ENCODE assay signal across 8 cellular contexts in the genomic region with DNA sequence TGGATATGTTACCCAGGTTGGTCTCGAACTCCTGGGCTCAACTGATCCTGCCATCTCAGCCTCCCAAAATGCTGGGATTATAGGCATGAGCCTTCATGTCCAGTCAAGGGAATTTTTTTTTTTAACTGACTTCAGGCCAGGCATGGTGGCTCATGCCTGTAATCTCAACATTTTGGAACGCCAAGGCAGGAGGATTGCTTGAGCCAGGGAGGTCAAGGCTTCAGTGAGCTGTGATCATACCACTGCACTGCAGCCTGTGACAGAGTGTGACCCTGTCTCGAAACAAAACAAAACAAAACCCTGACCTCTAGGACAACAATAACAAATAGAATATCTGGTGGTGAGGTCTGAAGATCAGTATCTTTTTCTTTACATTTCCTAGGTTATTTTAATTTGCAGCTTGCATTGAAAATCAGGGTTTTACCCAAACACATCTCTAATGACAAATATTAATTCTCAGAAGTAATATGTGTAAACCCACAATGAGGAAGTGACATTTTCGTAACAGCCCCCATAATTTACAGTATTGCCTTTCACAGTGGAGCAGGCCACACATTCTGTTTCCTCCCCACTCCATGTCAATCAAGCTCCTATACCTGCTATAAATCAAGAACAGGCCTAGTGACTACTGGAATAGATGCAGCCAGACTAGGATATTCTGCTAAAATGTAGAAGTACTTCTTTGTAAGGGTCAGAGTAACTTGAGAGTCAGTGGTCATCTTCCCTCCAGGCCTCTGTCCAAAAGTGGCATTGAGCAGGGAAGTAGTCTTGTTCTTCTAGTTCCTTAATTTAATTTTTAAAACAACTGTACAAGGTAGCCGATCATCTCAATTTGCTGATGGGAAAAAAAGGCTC. TPM values are rescaled to one million over a fixed set of nuclear protein-coding genes. Genes with fewer than 3 reads are reported as not detected.
DNase-seq lines count a peak whose midpoint lies in the region; ATAC-seq, FAIRE-seq and TF ChIP-seq lines count a peak whose summit lies in the region.

No MANE protein-coding gene starts in this region.

- intact Hi-C loops in GM12878 (cut with micrococcal nuclease; ENCODE audit: unreplicated experiment) = loop anchor here (1.0 to 5.0 kb wide), 6 partner anchors 14 to 182 kb away; no protein-coding TSS in a partner anchor
- intact Hi-C loops in dorsolateral prefrontal cortex (cut with DNase I) = no loop called here

- CTCF ChIA-PET in GM12878 (lab: Yijun Ruan, JAX) = interaction anchor here (0.6 to 3.1 kb wide), 18 partner anchors 11 to 184 kb away, joined by 3 to 17 read pairs (median 5); no protein-coding TSS in a partner anchor

- DNase-seq in GM12891 (ENCODE audit: insufficient read length, low spot score) = peak; percentile 46
- peak; percentile 77 for DNase-seq in GM12878 (ENCODE audit: low read depth, low spot score)
- DNase-seq in dorsolateral prefrontal cortex = no peak
- no peak for DNase-seq in T1000 (lab: John Stamatoyannopoulos, UW)
- DNase-seq in mesenteric fat pad (ENCODE audit: low spot score) = no peak
- no peak for DNase-seq in NCI-H1417 treated with DMSO at 0.1 percent for 48 hours (lab: John Stamatoyannopoulos, UW)

- peak; percentile 70 for ATAC-seq in GM21381 (IDR thresholded peaks at IDR 0.05; ENCODE audit: unreplicated experiment)
- peak; percentile 74 for ATAC-seq in HG03175 (IDR thresholded peaks at IDR 0.05; ENCODE audit: unreplicated experiment)
- peak; percentile 83 for ATAC-seq in GM12878

- TF ChIP-seq POLR2A in GM12891 (IDR thresholded peaks at IDR 0.05; ENCODE audit: low read depth, low read length) (no peak), GM12878 (IDR thresholded peaks at IDR 0.05; ENCODE audit: low read depth, low read length) (no peak)

- SMC1A ChIA-PET in GM12878 (lab: Charles Lee; ENCODE audit: uncharacterized antibody, unreplicated experiment) = interaction anchor here (0.6 to 2.1 kb wide), 17 partner anchors 11 to 185 kb away, joined by 3 to 23 read pairs (median 5); no protein-coding TSS in a partner anchor

- H3K9ac ChIP-seq in GM12878 (ENCODE audit: control insufficient read depth, insufficient read depth, low read length) = peak overlapping the region; percentile 59

- no peak for TF ChIP-seq CTCF in GM12878 (IDR thresholded peaks at IDR 0.05 in 2 of 3, conservative IDR thresholded peaks at IDR 0.05 in 1 of 3; ENCODE audit: control insufficient read depth in 2 of 3, extremely low read depth in 1 of 3, insufficient read depth in 1 of 3, low read depth in 3 of 3, low read length in 3 of 3)
- TF ChIP-seq CTCF in dorsolateral prefrontal cortex (IDR thresholded peaks at IDR 0.05 in 54 of 56, conservative IDR thresholded peaks at IDR 0.05 in 2 of 56; ENCODE audit: low read depth in 1 of 56, partially characterized antibody in 56 of 56) = no peak

- 45% methylated on average over 5 of the region's 5 CpGs for WGBS in GM12878 (ENCODE audit: insufficient coverage, insufficient replicate concordance, low lambda C conversion rate, missing lambda C conversion rate)

- RAD21 ChIA-PET in GM12878 (lab: Charles Lee; ENCODE audit: unreplicated experiment) = interaction anchor here (0.9 to 2.4 kb wide), 18 partner anchors 11 to 350 kb away, joined by 3 to 31 read pairs (median 5); no protein-coding TSS in a partner anchor

- BruUV-seq in GM12878 (replicated peaks; lab: Mats Ljungman, UMichigan) = no TSS peak

- H3K4me3 ChIP-seq in GM12878 = no peak overlapping the region
- H3K4me3 ChIP-seq in dorsolateral prefrontal cortex = no peak overlapping the region

- H3K36me3 ChIP-seq in GM12878 (ENCODE audit: control insufficient read depth in 2 of 2, insufficient read depth in 2 of 2, low read length in 1 of 2) = no peaks in the 10 kb centered on the region

- TF ChIP-seq EP300 in GM12878 (IDR thresholded peaks at IDR 0.05; ENCODE audit: borderline replicate concordance in 1 of 2, control insufficient read depth in 1 of 2, low read depth in 2 of 2, low read length in 2 of 2) = peak in 1 of 2 experiments; percentile 88; a peak in 2 of 4 replicates

- peaks cover 28% of the 10 kb centered on the region for H3K4me1 ChIP-seq in GM12878 (ENCODE audit: control insufficient read depth, insufficient read depth, low read length)

- H3K79me2 ChIP-seq in GM12878 (ENCODE audit: control insufficient read depth, insufficient read depth, low read length) = no peaks in the 10 kb centered on the region

- 0 out of 2 replicates have a peak, but pooled peaks have one; percentile 5 for TF ChIP-seq RAD21 in GM12878 (IDR thresholded peaks at IDR 0.05; ENCODE audit: insufficient read depth, low read depth, low read length)

- no peaks in the 10 kb centered on the region; the same call in 2 of the 3 replicates for H3K9me3 ChIP-seq in GM12878 (replicated peaks; ENCODE audit: control insufficient read depth, insufficient read depth, low read length)

- H2AFZ ChIP-seq in GM12878 (ENCODE audit: control insufficient read depth, low read depth, low read length) = no peak overlapping the region; the same call in 1 of the 2 replicates

- no peaks in the 10 kb centered on the region for H4K20me1 ChIP-seq in GM12878 (ENCODE audit: control insufficient read depth, insufficient read depth)

- in situ Hi-C loops in GM12878 (cut with MboI) = no loop called here

- peak overlapping the region; percentile 70 for H3K4me2 ChIP-seq in GM12878 (ENCODE audit: control insufficient read depth, insufficient read depth)

- H3K27me3 ChIP-seq in GM12878 (replicated peaks in 1 of 2; ENCODE audit: control insufficient read depth in 2 of 2, insufficient read depth in 2 of 2, low read length in 1 of 2) = no peaks in the 10 kb centered on the region
- H3K27me3 ChIP-seq in dorsolateral prefrontal cortex = no peaks in the 10 kb centered on the region

- FAIRE-seq in GM12891 (lab: Jason Lieb, UNC) = peak; percentile 93
- peak; percentile 72 for FAIRE-seq in GM12878 (lab: Jason Lieb, UNC)

- peak overlapping the region; percentile 86 for H3K27ac ChIP-seq in GM12878 (ENCODE audit: control insufficient read depth, insufficient read depth)
- H3K27ac ChIP-seq in dorsolateral prefrontal cortex = no peak overlapping the region

- POLR2A ChIA-PET in GM12878 (lab: Charles Lee) = interaction anchor here (0.5 to 1.7 kb wide), 6 partner anchors 13 to 145 kb away, joined by 3 to 6 read pairs (median 4); a partner anchor contains a TSS

TF ChIP-seq in GM12891, 5 proteins besides CTCF, POLR2A, EP300 and RAD21:
- TF ChIP-seq TAF1 (IDR thresholded peaks at IDR 0.05; ENCODE audit: low read depth, low read length) = no peak
- peak; percentile 97 for TF ChIP-seq SPI1 (IDR thresholded peaks at IDR 0.05; ENCODE audit: low read depth, low read length)
- TF ChIP-seq POU2F2 (IDR thresholded peaks at IDR 0.05; ENCODE audit: low read depth, low read length) = no peak
- no peak for TF ChIP-seq PAX5 (IDR thresholded peaks at IDR 0.05; ENCODE audit: insufficient read depth, low read length, severe bottlenecking)
TF ChIP-seq in GM12891: peak in this region for 1.

TF ChIP-seq in GM12878, 131 proteins besides CTCF, POLR2A, EP300 and RAD21 (continues in another document):
- TF ChIP-seq IKZF1 (conservative IDR thresholded peaks at IDR 0.05) = peak; percentile 65; the same call in 1 of the 2 replicates
- TF ChIP-seq SUPT20H (IDR thresholded peaks at IDR 0.05; ENCODE audit: borderline replicate concordance, control insufficient read depth, low read depth, low read length) = no peak
- TF ChIP-seq, protein P1, sequence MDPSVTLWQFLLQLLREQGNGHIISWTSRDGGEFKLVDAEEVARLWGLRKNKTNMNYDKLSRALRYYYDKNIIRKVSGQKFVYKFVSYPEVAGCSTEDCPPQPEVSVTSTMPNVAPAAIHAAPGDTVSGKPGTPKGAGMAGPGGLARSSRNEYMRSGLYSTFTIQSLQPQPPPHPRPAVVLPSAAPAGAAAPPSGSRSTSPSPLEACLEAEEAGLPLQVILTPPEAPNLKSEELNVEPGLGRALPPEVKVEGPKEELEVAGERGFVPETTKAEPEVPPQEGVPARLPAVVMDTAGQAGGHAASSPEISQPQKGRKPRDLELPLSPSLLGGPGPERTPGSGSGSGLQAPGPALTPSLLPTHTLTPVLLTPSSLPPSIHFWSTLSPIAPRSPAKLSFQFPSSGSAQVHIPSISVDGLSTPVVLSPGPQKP (IDR thresholded peaks at IDR 0.05; ENCODE audit: low read depth, low read length) = no peak
- no peak for TF ChIP-seq CHD4 (IDR thresholded peaks at IDR 0.05)
- no peak for TF ChIP-seq LARP7 (IDR thresholded peaks at IDR 0.05)
- no peak for TF ChIP-seq ZZZ3 (IDR thresholded peaks at IDR 0.05; ENCODE audit: control insufficient read depth, insufficient read length, low read depth)
- TF ChIP-seq HDGF (IDR thresholded peaks at IDR 0.05) = no peak
- 0 out of 2 replicates have a peak, but pooled peaks have one; percentile 38 for TF ChIP-seq TCF12 (IDR thresholded peaks at IDR 0.05; ENCODE audit: low read depth, low read length)
- TF ChIP-seq RFX5 (IDR thresholded peaks at IDR 0.05; ENCODE audit: low read depth, low read length) = no peak
- peak; percentile 73 for TF ChIP-seq JUNB (IDR thresholded peaks at IDR 0.05)
- peak; percentile 77 for TF ChIP-seq ZNF217 (IDR thresholded peaks at IDR 0.05)
- no peak for TF ChIP-seq HDAC6 (IDR thresholded peaks at IDR 0.05; ENCODE audit: unreplicated experiment)

RNA-seq across cellular contexts. Expression of a gene that starts 43.3 kb away (rescaled TPM):
- polyA plus RNA-seq in GM12891 (2012; ENCODE audit: low read depth, missing spikeins) = 5.9 TPM
- total RNA-seq in GM12878 (2013; cell fraction: nucleolus; rRNA removed) = 0.93 and 2.9 TPM in 2 replicates
- total RNA-seq in GM12878 (2014; rRNA removed) = 10.0 and 11.8 TPM in 2 replicates
- 6.0 and 6.9 TPM in 2 replicates for total RNA-seq in GM12878 (2014; rRNA removed; fragmentation: Illumina TruSeq; extraction: Trizol)
- 6.6 and 8.5 TPM in 2 replicates for total RNA-seq in GM12878 (2021)
- polyA plus RNA-seq in GM12878 (2011; ENCODE audit: low read depth) = 3.6 TPM
- polyA plus RNA-seq in GM12878 (2011; rRNA removed) = 0.09 and 0.19 TPM in 2 replicates
- 0.31 and 0.32 TPM in 2 replicates for polyA plus RNA-seq in GM12878 (2011; cell fraction: cytosol; rRNA removed)
- polyA plus RNA-seq in GM12878 (2011; cell fraction: nucleus; rRNA removed) = 0.30 and 0.38 TPM in 2 replicates
- 3.2 and 7.1 TPM in 2 replicates for polyA plus RNA-seq in GM12878 (2012)
- polyA plus RNA-seq in GM12878 (2014; fragmentation: Illumina TruSeq; extraction: Trizol) = 2.4 and 6.0 TPM in 2 replicates
- polyA plus RNA-seq in GM12878 (2014; fragmentation: Nextera tagmentation; extraction: Ambion mirVana) = under 1 TPM; 0.16 to 0.47 TPM
- 8.1 and 8.8 TPM in 2 replicates for polyA plus RNA-seq in GM12878 (2014; rRNA removed)
- polyA plus RNA-seq in GM12878 (2016; fragmentation: Nextera tagmentation; extraction: Ambion mirVana) = 1 to 10 TPM; 3.8 to 8.0 TPM
- polyA minus RNA-seq in GM12878 (2011; rRNA and poly(A)+ RNA removed) = 0.15 TPM in 1 of 2 replicates, not detected in the other
- polyA minus RNA-seq in GM12878 (2011; cell fraction: cytosol; rRNA and poly(A)+ RNA removed) = not detected in 2 replicates
- polyA minus RNA-seq in GM12878 (2011; cell fraction: nucleus; rRNA and poly(A)+ RNA removed) = not detected in 2 replicates
- 1 to 10 TPM in 102 of 120 experiments, under 1 TPM in 17, not detected in 1; 0.26 to 8.0 (median 1.9) TPM for total RNA-seq in dorsolateral prefrontal cortex
- total RNA-seq in mesenteric fat pad = 161 TPM

Comparison
In these comparisons a context has a peak if more than half of its experiments do, and no peak if none do; other contexts are left out.
1. DNase-seq: peak in GM12891 (single experiment) and GM12878 (single experiment); none in dorsolateral prefrontal cortex (0 of 10), T1000 (single experiment), mesenteric fat pad (single experiment) and NCI-H1417 treated with DMSO at 0.1 percent for 48 hours (single experiment).
2. RNA of a gene that starts 43.3 kb away (total RNA-seq): 161 TPM in mesenteric fat pad (single experiment); 0.93 to 11.8 TPM in GM12878 and 0.26 to 8.0 TPM in dorsolateral prefrontal cortex; every median in the first group is over 10 times any median in the second.
3. Peak in every context shown above with its lines, with median percentiles within 50 percentile points of each other: ATAC-seq.